8 cellular contexts compared by ENCODE assay signal in the genomic region with DNA sequence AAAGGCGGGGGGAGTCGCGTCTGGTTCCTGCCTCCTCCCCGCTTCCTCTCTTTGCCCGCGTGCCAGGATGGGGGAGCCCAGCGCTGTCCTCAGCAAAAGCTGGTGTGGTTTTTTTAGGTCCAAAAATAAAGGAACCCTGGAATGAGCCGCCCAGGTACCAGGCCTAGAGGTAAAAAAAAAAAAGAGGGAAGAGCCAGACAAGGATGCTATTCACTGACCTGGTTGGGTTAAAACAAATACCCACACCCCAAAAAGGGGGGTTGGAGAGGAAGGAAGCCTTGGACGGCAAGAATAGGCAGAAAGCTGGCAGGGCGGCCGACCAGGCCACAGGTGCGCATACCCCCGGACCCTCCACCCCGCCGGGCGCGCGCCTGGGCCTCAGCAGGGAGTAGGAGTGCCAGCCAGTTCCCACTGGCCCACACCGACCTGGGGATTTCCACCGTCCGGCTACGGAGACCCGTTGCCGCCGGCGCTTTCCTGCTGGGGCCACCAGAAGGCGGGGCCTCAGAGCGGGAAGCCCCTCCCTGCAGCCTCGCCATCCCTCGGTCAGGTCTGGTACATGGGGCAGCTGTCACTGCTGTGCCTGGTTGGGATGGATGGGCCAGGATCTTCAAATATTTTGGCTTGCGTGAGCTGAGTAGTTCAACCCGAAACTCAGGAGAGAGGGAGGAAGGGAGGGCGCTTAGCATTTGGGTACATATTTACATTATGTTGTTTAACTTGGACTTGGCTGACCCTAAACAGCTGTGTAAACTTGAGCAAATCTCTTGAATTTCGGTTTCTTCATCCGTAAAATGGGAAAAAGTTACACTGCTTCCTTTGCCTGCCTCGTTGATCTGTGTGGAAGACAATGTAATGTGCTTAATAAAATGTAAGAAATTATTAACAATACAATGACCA. TPM values are rescaled to one million over a fixed set of nuclear protein-coding genes. Genes with fewer than 3 reads are reported as not detected.
DNase-seq lines count a peak whose midpoint lies in the region; FAIRE-seq and TF ChIP-seq lines count a peak whose summit lies in the region.

No MANE protein-coding gene starts in this region.

- no peaks in the 10 kb centered on the region for H3K36me3 ChIP-seq in SK-N-MC (ENCODE audit: insufficient read depth, low read length)
- no peaks in the 10 kb centered on the region for H3K36me3 ChIP-seq in uterus

- peak overlapping the region; percentile 87 for H3K27ac ChIP-seq in SK-N-MC
- peak overlapping the region; percentile 98 to 100 for H3K27ac ChIP-seq in uterus

- H3K4me3 ChIP-seq in SK-N-MC, result peak overlapping the region; percentile 76
- H3K4me3 ChIP-seq in uterus, result peak overlapping the region; percentile 56 to 75

- H3K9me3 ChIP-seq in SK-N-MC (ENCODE audit: low read depth, low read length) (no peaks in the 10 kb centered on the region), uterus (no peaks in the 10 kb centered on the region)

- DNase-seq in GDM1 (lab: John Stamatoyannopoulos, UW) (peak; percentile 62), H54 (ENCODE audit: insufficient read length, low spot score) (no peak), LoVo (ENCODE audit: low spot score) (peak; percentile 73), SK-N-MC (ENCODE audit: low read depth, low spot score) (no peak), cardiac septum (ENCODE audit: low spot score) (peak; percentile 95), progenitor cell of endocrine pancreas (ENCODE audit: low spot score, unreplicated experiment) (peak; percentile 71), uterus (peak; percentile 84 to 86)
- DNase-seq in activated naive CD8-positive, alpha-beta T cell treated with anti-CD3 and anti-CD28 coated beads for 36 hours, result peak; percentile 89

- peaks cover 27 to 32% of the 10 kb centered on the region in 2 donors for H3K4me1 ChIP-seq in uterus

- H3K9me3 Mint-ChIP-seq in activated naive CD8-positive, alpha-beta T cell treated with anti-CD3 and anti-CD28 coated beads for 36 hours, result no peaks in the 10 kb centered on the region
- no peaks in the 10 kb centered on the region for H3K9me3 Mint-ChIP-seq in progenitor cell of endocrine pancreas (ENCODE audit: low read depth)

- peak overlapping the region; percentile 61 for H3K9ac ChIP-seq in SK-N-MC (ENCODE audit: insufficient read length)

- H3K4me1 Mint-ChIP-seq in activated naive CD8-positive, alpha-beta T cell treated with anti-CD3 and anti-CD28 coated beads for 36 hours, result peaks cover 67% of the 10 kb centered on the region
- peaks cover 62% of the 10 kb centered on the region for H3K4me1 Mint-ChIP-seq in progenitor cell of endocrine pancreas (ENCODE audit: low read depth)

- peak overlapping the region; percentile 99 for H3K27ac Mint-ChIP-seq in activated naive CD8-positive, alpha-beta T cell treated with anti-CD3 and anti-CD28 coated beads for 36 hours
- peak overlapping the region; percentile 97 for H3K27ac Mint-ChIP-seq in progenitor cell of endocrine pancreas

- no peaks in the 10 kb centered on the region for H3K27me3 ChIP-seq in uterus

- peak; percentile 52; the same call in 1 of the 2 replicates for TF ChIP-seq POLR2A in H54 (IDR thresholded peaks at IDR 0.05; ENCODE audit: low read depth, low read length)
- TF ChIP-seq POLR2A in uterus (IDR thresholded peaks at IDR 0.05), result peak in 1 of 2 donors; percentile 46

- TF ChIP-seq CTCF in progenitor cell of endocrine pancreas (IDR thresholded peaks at IDR 0.05; ENCODE audit: unreplicated experiment), result no peak
- TF ChIP-seq CTCF in uterus (IDR thresholded peaks at IDR 0.05), result no peak

- intact Hi-C loops in cardiac septum (cut with DNase I), result loop anchor here (2.0 kb wide), 1 partner anchor 65 kb away; the partner anchor contains the start of gene CIPC
- intact Hi-C loops in uterus (cut with DNase I; ENCODE audit: low total_unique reads), result no loop called here

- peaks cover 10% of the 10 kb centered on the region for H3K36me3 Mint-ChIP-seq in activated naive CD8-positive, alpha-beta T cell treated with anti-CD3 and anti-CD28 coated beads for 36 hours
- H3K36me3 Mint-ChIP-seq in progenitor cell of endocrine pancreas (ENCODE audit: insufficient read depth), result no peaks in the 10 kb centered on the region

- H3K27me3 Mint-ChIP-seq in activated naive CD8-positive, alpha-beta T cell treated with anti-CD3 and anti-CD28 coated beads for 36 hours, result no peaks in the 10 kb centered on the region
- H3K27me3 Mint-ChIP-seq in progenitor cell of endocrine pancreas, result no peaks in the 10 kb centered on the region

- H3K4me3 Mint-ChIP-seq in activated naive CD8-positive, alpha-beta T cell treated with anti-CD3 and anti-CD28 coated beads for 36 hours, result peak overlapping the region; percentile 91
- H3K4me3 Mint-ChIP-seq in progenitor cell of endocrine pancreas (ENCODE audit: low read depth), result peak overlapping the region; percentile 67

- peak; percentile 38 for FAIRE-seq in H54 (lab: Jason Lieb, UNC)

RNA-seq across cellular contexts. Expression of gene IRF2BPL, which starts 5.4 kb away (rescaled TPM):
- total RNA-seq in activated naive CD8-positive, alpha-beta T cell treated with anti-CD3 and anti-CD28 coated beads for 36 hours, result 10 to 100 TPM; 34.8 to 36.2 TPM
- total RNA-seq in cardiac septum (46.0 TPM), progenitor cell of endocrine pancreas (51.1 and 56.2 TPM in 2 replicates), uterus (10 to 100 TPM; 15.6 to 60.8 (median 36.6) TPM)

Comparison
In these comparisons a context has a peak if more than half of its experiments do, and no peak if none do; other contexts are left out.
1. DNase-seq: peak in GDM1 (single experiment), LoVo (single experiment), activated naive CD8-positive, alpha-beta T cell treated with anti-CD3 and anti-CD28 coated beads for 36 hours (single experiment), cardiac septum (single experiment), progenitor cell of endocrine pancreas (single experiment) and uterus (2 of 2); none in H54 (single experiment) and SK-N-MC (single experiment).